ENCODE assay signal across 8 cellular contexts in genomic region chr10:119596537-119597404, GRCh38. TPM values are rescaled to one million over a fixed set of nuclear protein-coding genes. Genes with fewer than 3 reads are reported as not detected.
A peak's percentile ranks its signal among the peaks of the same experiment; 100 is the strongest.
DNase-seq lines count a peak whose midpoint lies in the region; ATAC-seq and TF ChIP-seq lines count a peak whose summit lies in the region.

Gene TIAL1 (minus strand): TSS chr10:119596964. CDS start chr10:119596465, 499 bp downstream.

- peak within 1 kb of the TSS; percentile 97 to 98 for H3K27ac ChIP-seq in lung (ENCODE audit: low read depth in 1 of 2, low read length in 1 of 2)

- DNase-seq in CMK (ENCODE audit: low read depth) (peak; percentile 95), GM20000 (ENCODE audit: low spot score) (peak; percentile 90), HT-29 (ENCODE audit: low spot score) (peak; percentile 99), NOMO-1 (lab: John Stamatoyannopoulos, UW; ENCODE audit: unreplicated experiment in 2 of 2) (peak; percentile 99), lung (ENCODE audit: low spot score) (peak; percentile 99)
- peak; percentile 88 for DNase-seq in effector CD8-positive, alpha-beta T cell (lab: John Stamatoyannopoulos, UW)
- peak; percentile 74 to 90 (median 88) for DNase-seq in stimulated activated CD4-positive, alpha-beta T cell treated with anti-CD3 and anti-CD28 coated beads, TNF-alpha, amount 100 ng/mL, for 4 hours (ENCODE audit: low read depth in 3 of 3)

- peaks cover 7 to 8% of the 10 kb centered on the region in 2 donors for H3K4me1 ChIP-seq in lung (ENCODE audit: control insufficient read depth in 2 of 2, insufficient read depth in 2 of 2, low read length in 2 of 2)

- TF ChIP-seq CTCF in GM20000 (IDR thresholded peaks at IDR 0.05; ENCODE audit: extremely low read depth, missing control alignments) (no peak), lung (IDR thresholded peaks at IDR 0.05; ENCODE audit: control extremely low read depth, extremely low read depth) (no peak)

- peak within 1 kb of the TSS; percentile 98 for H3K4me3 ChIP-seq in lung

- CTCF ChIA-PET in activated CD8-positive, alpha-beta memory T cell treated with anti-CD3 and anti-CD28 coated beads for 36 hours (lab: Charles Lee), result no interaction called here

- ATAC-seq in lung (ENCODE audit: insufficient read depth, low FRiP score), result peak; percentile 95

- POLR2A ChIA-PET in activated CD8-positive, alpha-beta memory T cell treated with anti-CD3 and anti-CD28 coated beads for 36 hours (lab: Charles Lee), result interaction anchor here (0.6 to 1.2 kb wide), 3 partner anchors 54 to 129 kb away, joined by 5 to 11 read pairs (median 7); partner anchors contain the start of genes BAG3 and INPP5F

- 0 to 1% methylated on average over 63 to 66 of the region's 66 CpGs for WGBS in lung, 2 donors

- no peaks in the 10 kb centered on the region for H3K27me3 ChIP-seq in lung (ENCODE audit: control insufficient read depth, insufficient read depth)

- no peaks in the 10 kb centered on the region for H3K36me3 ChIP-seq in lung (ENCODE audit: control insufficient read depth in 2 of 2, insufficient read depth in 2 of 2, low read length in 2 of 2)

- no peaks in the 10 kb centered on the region for H3K9me3 ChIP-seq in lung (ENCODE audit: control insufficient read depth in 2 of 2, insufficient read depth in 1 of 2, low read length in 1 of 2)

RNA-seq across cellular contexts. Expression of gene TIAL1, which starts in this region (rescaled TPM):
- total RNA-seq in HT-29 (2014; rRNA removed; shearing (Covaris generic)), result 26.6 and 27.0 TPM in 2 replicates
- 100 to 1,000 TPM; 202 to 204 TPM for total RNA-seq in activated CD8-positive, alpha-beta memory T cell treated with anti-CD3 and anti-CD28 coated beads for 36 hours
- total RNA-seq in lung, result 100 to 1,000 TPM in 1 of 2 donors, 10 to 100 TPM in 1; 77.0 to 149 TPM
- 10 to 100 TPM; 44.0 to 53.9 TPM for polyA plus RNA-seq in lung

Comparison
In these comparisons a context has a peak if more than half of its experiments do, and no peak if none do; other contexts are left out.
1. Peak in every context shown above with its lines: DNase-seq, ATAC-seq, H3K4me3 ChIP-seq and H3K27ac ChIP-seq.